Comparison of ENCODE assay signal across 31 cellular contexts in the genomic region with DNA sequence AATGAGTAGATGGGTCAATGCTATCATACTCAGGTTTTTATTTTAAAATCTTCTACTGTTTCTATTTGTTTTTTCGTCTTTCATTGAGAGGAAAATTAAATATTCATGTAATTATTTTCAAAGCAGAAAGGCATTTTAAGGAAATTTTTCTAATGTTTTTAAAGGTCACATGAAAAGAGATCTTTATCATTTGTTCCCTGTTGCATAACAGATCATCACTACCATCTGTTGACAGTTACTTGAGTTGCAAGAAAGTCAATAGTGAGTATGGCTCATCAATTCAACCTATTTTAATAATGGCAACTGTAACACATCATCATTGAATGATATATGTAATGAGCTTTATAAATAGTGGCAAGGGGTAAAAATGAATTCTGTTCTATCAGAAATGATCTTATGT.
"Had no signal": no experiment of that assay in that cellular context is flagged by ENCODE, and none has a peak within 500 bp of the region (broad histone marks: within the 10 kb centered on the region; RNA-seq: fewer than 3 reads in every experiment).

No MANE protein-coding gene starts in this region.

- FAIRE-seq: bronchial epithelial cell, kidney, pancreas had no signal

- DNase-seq: activated CD4-positive, alpha-beta memory T cell treated with anti-CD3 and anti-CD28 coated beads for 36 hours; activated CD4-positive, alpha-beta T cell treated with anti-CD3 and anti-CD28 coated beads, Interleukin-2, amount 10 ng/mL, durations not matched to agents 24 days and 14 days; activated CD4-positive, CD25-positive, alpha-beta regulatory T cell treated with anti-CD3 and anti-CD28 coated beads, Interleukin-2, amount 50 U/mL, for 72 hours; activated T-cell treated with anti-CD3 and anti-CD28 coated beads, Interleukin-2, amount 50 U/mL, for 4 hours; anterior cingulate cortex; dermis blood vessel endothelial cell; effector CD4-positive, alpha-beta T cell; head of caudate nucleus; hippocampal formation; kidney; left colon; naive B cell; nucleus accumbens; pancreas; retina; sigmoid colon; stimulated activated CD4-positive, alpha-beta T cell treated with anti-CD3 and anti-CD28 coated beads, Interleukin-1b, Interleukin-23, amount 100 ng/mL, for 48 hours; stimulated activated CD4-positive, alpha-beta T cell treated with anti-CD3 and anti-CD28 coated beads, Interleukin-4, amount 100 ng/mL, for 4 hours; stimulated activated CD8-positive, alpha-beta memory T cell treated with anti-CD3 and anti-CD28 coated beads, Interleukin-4, amount 100 ng/mL, for 48 hours; stimulated activated naive CD8-positive, alpha-beta T cell treated with anti-CD3 and anti-CD28 coated beads, Interleukin-15, amount 100 ng/mL, for 72 hours; substantia nigra; T1000; thyroid gland; upper lobe of left lung had no signal

- ATAC-seq: activated naive CD4-positive, alpha-beta T cell treated with anti-CD3 and anti-CD28 coated beads, Interleukin-2, amount 50 U/mL, for 72 hours; activated T-cell treated with anti-CD3 and anti-CD28 coated beads, Interleukin-2, amount 50 U/mL, for 4 hours; left colon; pancreas; stimulated activated memory B cell treated with anti-CD40 and anti-IgM and Interleukin-4, amounts not matched to agents 10 μg/mL and 1 μg/mL and 100 μg/mL, for 72 hours; stimulated activated naive CD8-positive, alpha-beta T cell treated with anti-CD3 and anti-CD28 coated beads, Interleukin-15, amount 100 ng/mL, for 72 hours had no signal

- H3K4me3 ChIP-seq: esophagus muscularis mucosa, pancreas, prostate gland, sigmoid colon, smooth muscle cell, thyroid gland, upper lobe of left lung, vagina had no signal

- H3K36me3 ChIP-seq: pancreas, prostate gland, thyroid gland, vagina had no signal

- H3K4me1 ChIP-seq: esophagus muscularis mucosa, pancreas, prostate gland, sigmoid colon, thyroid gland, upper lobe of left lung, vagina had no signal

- H3K27ac ChIP-seq: esophagus muscularis mucosa, pancreas, prostate gland, sigmoid colon, thyroid gland, upper lobe of left lung, vagina had no signal

- H3K27me3 ChIP-seq: esophagus muscularis mucosa, pancreas, sigmoid colon, thyroid gland, upper lobe of left lung, vagina had no signal

- H3K9me3 ChIP-seq: esophagus muscularis mucosa, pancreas, prostate gland, sigmoid colon, thyroid gland, upper lobe of left lung, vagina had no signal
